24 cellular contexts compared by ENCODE assay signal in genomic region chr6:6623553-6623952, GRCh38. TPM values are rescaled to one million over a fixed set of nuclear protein-coding genes. Genes with fewer than 3 reads are reported as not detected.
DNase-seq lines count a peak whose midpoint lies in the region; ATAC-seq lines count a peak whose summit lies in the region.
"Had no signal": no experiment of that assay in that cellular context is flagged by ENCODE, and none has a peak within 500 bp of the region (broad histone marks: within the 10 kb centered on the region; RNA-seq: fewer than 3 reads in every experiment).

No MANE protein-coding gene starts in this region.

- no peak overlapping the region for H3K4me3 Mint-ChIP-seq in activated T-cell treated with anti-CD3 and anti-CD28 coated beads, Interleukin-2, amount 50 U/mL, for 24 hours
- H3K4me3 Mint-ChIP-seq: B cell; CD8-positive, alpha-beta T cell had no signal

- no peak overlapping the region for H2AFZ ChIP-seq in mesenchymal stem cell (ENCODE audit: low read depth, low read length)
- H2AFZ ChIP-seq: GM23248 had no signal

- peak overlapping the region in 1 of 2 experiments; percentile 26 for H3K14ac ChIP-seq in mesenchymal stem cell (ENCODE audit: low read length in 2 of 2)

- H3K9me3 ChIP-seq in right cardiac atrium (ENCODE audit: control insufficient read depth, low read length) (no peaks in the 10 kb centered on the region), mesenchymal stem cell (ENCODE audit: control insufficient read depth, low read length) (no peaks in the 10 kb centered on the region)
- H3K9me3 ChIP-seq: HAP-1 had no signal

- no peak overlapping the region for H3K4me2 ChIP-seq in mesenchymal stem cell (ENCODE audit: low read length, poor library complexity, severe bottlenecking)
- H3K4me2 ChIP-seq: BLaER1 treated with 17β-estradiol and CSF1 and Interleukin-3, amounts not matched to agents 10 nM and 100 nM had no signal

- intact Hi-C loops in right cardiac atrium (cut with DNase I) (no loop called here), Right ventricle myocardium inferior (cut with DNase I) (no loop called here)

- no peak overlapping the region for H3K4ac ChIP-seq in mesenchymal stem cell (ENCODE audit: low read depth in 1 of 2, low read length in 2 of 2)

- H3K79me1 ChIP-seq in mesenchymal stem cell (replicated peaks; ENCODE audit: low read length, poor library complexity, severe bottlenecking) = no peaks in the 10 kb centered on the region

- no peak overlapping the region for H2BK15ac ChIP-seq in mesenchymal stem cell (ENCODE audit: low read depth, poor library complexity, severe bottlenecking)

- no peaks in the 10 kb centered on the region for H3K27me3 Mint-ChIP-seq in activated T-cell treated with anti-CD3 and anti-CD28 coated beads, Interleukin-2, amount 50 U/mL, for 24 hours
- H3K27me3 Mint-ChIP-seq: B cell had no signal

- no peaks in the 10 kb centered on the region for H3K36me3 ChIP-seq in mesenchymal stem cell (ENCODE audit: control insufficient read depth in 1 of 2, insufficient read depth in 2 of 2, low read depth in 1 of 2, low read length in 2 of 2)
- H3K36me3 ChIP-seq: HAP-1 had no signal

- no peak overlapping the region for H4K91ac ChIP-seq in mesenchymal stem cell (ENCODE audit: low read length)

- ATAC-seq in right cardiac atrium (peak in 1 of 2 donors; percentile 70), Right ventricle myocardium inferior (no peak), HG03108 (IDR thresholded peaks at IDR 0.05; ENCODE audit: unreplicated experiment) (no peak), HG02678 (IDR thresholded peaks at IDR 0.05; ENCODE audit: unreplicated experiment) (no peak)
- ATAC-seq: CD8-positive, alpha-beta T cell had no signal

- H2BK120ac ChIP-seq in mesenchymal stem cell (ENCODE audit: low read depth, low read length) = no peak overlapping the region

- H2BK5ac ChIP-seq in mesenchymal stem cell (ENCODE audit: low read depth, low read length, poor library complexity, severe bottlenecking) = no peak overlapping the region

- H3K18ac ChIP-seq in mesenchymal stem cell (ENCODE audit: low read depth in 1 of 2, low read length in 2 of 2) = peak overlapping the region; percentile 5 to 59

- H3K4me3 ChIP-seq in right cardiac atrium (ENCODE audit: low read length) (no peak overlapping the region), mesenchymal stem cell (ENCODE audit: insufficient read depth in 1 of 2, low read depth in 1 of 2, low read length in 2 of 2) (no peak overlapping the region)
- H3K4me3 ChIP-seq: BLaER1 treated with 17β-estradiol and CSF1 and Interleukin-3, amounts not matched to agents 10 nM and 100 nM; GM23248; HAP-1 had no signal

- H2BK12ac ChIP-seq in mesenchymal stem cell (ENCODE audit: low read length in 2 of 2) = peak overlapping the region in 1 of 2 experiments; percentile 50

- H3K4me1 Mint-ChIP-seq in activated T-cell treated with anti-CD3 and anti-CD28 coated beads, Interleukin-2, amount 50 U/mL, for 24 hours (ENCODE audit: low read depth) = peaks cover 25% of the 10 kb centered on the region

- H3K9ac ChIP-seq in mesenchymal stem cell (ENCODE audit: low read length) = no peak overlapping the region
- H3K9ac ChIP-seq: BLaER1 treated with 17β-estradiol and CSF1 and Interleukin-3, amounts not matched to agents 10 nM and 100 nM; GM23248 had no signal

- peak overlapping the region; percentile 12 for H4K8ac ChIP-seq in mesenchymal stem cell (ENCODE audit: low read length)

- H3K27ac Mint-ChIP-seq in activated T-cell treated with anti-CD3 and anti-CD28 coated beads, Interleukin-2, amount 50 U/mL, for 24 hours = no peak overlapping the region
- H3K27ac Mint-ChIP-seq: B cell; CD8-positive, alpha-beta T cell had no signal

- H3K27ac ChIP-seq in right cardiac atrium (ENCODE audit: low read length) (peak overlapping the region; percentile 38), cingulate gyrus (ENCODE audit: low read depth, low read length) (peak overlapping the region; percentile 76), mesenchymal stem cell (ENCODE audit: low read length, poor library complexity, severe bottlenecking) (no peak overlapping the region), temporal lobe (ENCODE audit: low read depth, low read length) (peak overlapping the region; percentile 61)
- H3K27ac ChIP-seq: BLaER1 treated with 17β-estradiol and CSF1 and Interleukin-3, amounts not matched to agents 10 nM and 100 nM; GM23248; HL-60 had no signal

- H3K27me3 ChIP-seq in right cardiac atrium (ENCODE audit: control insufficient read depth, insufficient read depth) (no peaks in the 10 kb centered on the region), mesenchymal stem cell (ENCODE audit: control insufficient read depth in 1 of 2, insufficient read depth in 1 of 2, low read length in 2 of 2) (peaks cover 4 to 45% of the 10 kb centered on the region in 2 experiments)
- H3K27me3 ChIP-seq: BLaER1 treated with 17β-estradiol and CSF1 and Interleukin-3, amounts not matched to agents 10 nM and 100 nM had no signal

- H3K23ac ChIP-seq in mesenchymal stem cell (ENCODE audit: low read length in 2 of 2) = no peak overlapping the region

- no peak for DNase-seq in right cardiac atrium
- no peak for DNase-seq in Right ventricle myocardium inferior (ENCODE audit: missing footprints)
- DNase-seq in mesenchymal stem cell = peak; percentile 33
- DNase-seq in activated T-cell treated with anti-CD3 and anti-CD28 coated beads, Interleukin-2, amount 50 U/mL, for 24 hours = no peak
- DNase-seq: 8988T; CD8-positive, alpha-beta T cell; DMS153; DMS79; GDM1; GM23248; IMR-90 had no signal

- H3K36me3 Mint-ChIP-seq in activated T-cell treated with anti-CD3 and anti-CD28 coated beads, Interleukin-2, amount 50 U/mL, for 24 hours (ENCODE audit: low read depth) = no peaks in the 10 kb centered on the region
- H3K36me3 Mint-ChIP-seq: CD8-positive, alpha-beta T cell had no signal

- 26% methylated on average over 1 of the region's 1 CpG for WGBS in right cardiac atrium
- 0% methylated on average over 1 of the region's 1 CpG for WGBS in mesenchymal stem cell

- H2AK5ac ChIP-seq in mesenchymal stem cell (ENCODE audit: low read length, severe bottlenecking) = no peak overlapping the region

- H3K4me1 ChIP-seq in right cardiac atrium (ENCODE audit: control insufficient read depth, insufficient read depth, low read length) (peaks cover 5% of the 10 kb centered on the region), mesenchymal stem cell (ENCODE audit: control insufficient read depth, insufficient read depth, low read depth, low read length) (no peaks in the 10 kb centered on the region)
- H3K4me1 ChIP-seq: HAP-1 had no signal

- H3K9me3 Mint-ChIP-seq in activated T-cell treated with anti-CD3 and anti-CD28 coated beads, Interleukin-2, amount 50 U/mL, for 24 hours = no peaks in the 10 kb centered on the region
- H3K9me3 Mint-ChIP-seq: CD8-positive, alpha-beta T cell had no signal

RNA-seq across cellular contexts. Expression of gene LY86, which starts 35.0 kb away (rescaled TPM):
- total RNA-seq in right cardiac atrium (1 to 10 TPM; 1.8 to 4.1 (median 2.6) TPM), Right ventricle myocardium inferior (1.1 TPM), temporal lobe (2.0 TPM)
- 1.7 TPM for polyA plus RNA-seq in right cardiac atrium
- not detected for polyA plus RNA-seq in mesenchymal stem cell (2013, experiment 1 of 2)
- not detected for polyA plus RNA-seq in mesenchymal stem cell (2013, experiment 2 of 2)
- total RNA-seq: A673, Daoy, GM23248, H4, HT1080, IMR-90 had no signal
- polyA plus RNA-seq: AG04450, GM23248, IMR-90 had no signal
